ENCODE assay signal across 4 cellular contexts in genomic region chr4:139322070-139322469, GRCh38. TPM values are rescaled to one million over a fixed set of nuclear protein-coding genes. Genes with fewer than 3 reads are reported as not detected.
"Had no signal": no experiment of that assay in that cellular context is flagged by ENCODE, and none has a peak within 500 bp of the region (broad histone marks: within the 10 kb centered on the region; RNA-seq: fewer than 3 reads in every experiment).

No MANE protein-coding gene starts in this region.

RNA-seq across cellular contexts. Expression of gene MGARP, which starts 42.0 kb away (rescaled TPM):
- total RNA-seq: activated T-helper 2 cell treated with anti-CD3 and anti-CD28 coated beads, Interferon-gamma antibody, Interleukin-2, Interleukin-4, amounts not matched to agents 10 μg/mL and 5 μg/mL and 100 μg/mL, durations not matched to agents 14 hours and 24 hours and 36 hours; PC-9; SK-MEL-5; T-helper 17 cell had no signal
